ENCODE assay signal across 12 cellular contexts in the genomic region with DNA sequence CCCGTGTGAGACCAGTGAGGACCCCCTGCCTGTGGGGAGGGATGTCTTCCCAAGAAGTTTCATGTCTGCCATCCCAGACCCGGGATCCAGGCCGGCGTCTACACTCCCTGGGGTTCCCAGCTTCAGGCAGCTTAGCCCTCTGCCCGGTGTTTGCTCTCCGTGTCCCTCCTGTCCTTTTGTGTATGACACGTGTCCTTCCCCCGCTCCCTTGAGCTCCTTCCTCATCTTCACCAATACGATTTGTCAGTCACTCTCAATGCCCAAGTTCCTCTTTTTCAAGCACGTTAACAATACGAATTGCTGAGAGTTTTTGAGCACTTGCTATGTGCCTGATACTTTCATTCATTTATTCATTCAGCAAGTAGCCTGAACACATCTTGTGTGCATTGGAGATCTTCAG.
DNase-seq lines count a peak whose midpoint lies in the region; ATAC-seq, FAIRE-seq and TF ChIP-seq lines count a peak whose summit lies in the region.
"Had no signal": no experiment of that assay in that cellular context is flagged by ENCODE, and none has a peak within 500 bp of the region (broad histone marks: within the 10 kb centered on the region; RNA-seq: fewer than 3 reads in every experiment).

No MANE protein-coding gene starts in this region.

- intact Hi-C loops in HepG2 (cut with micrococcal nuclease; ENCODE audit: unreplicated experiment) (no loop called here), testis (cut with DNase I; ENCODE audit: low total_unique reads) (no loop called here)

- TF ChIP-seq POLR2A in HepG2 (IDR thresholded peaks at IDR 0.05; ENCODE audit: insufficient read depth in 1 of 2, low read depth in 2 of 2, low read length in 2 of 2), result no peak
- TF ChIP-seq POLR2A in testis (IDR thresholded peaks at IDR 0.05), result no peak

- 92% methylated on average over 11 of the region's 11 CpGs for WGBS in HepG2 (ENCODE audit: low lambda C conversion rate)
- 89 to 92% methylated on average over 10 to 11 of the region's 11 CpGs for WGBS in testis, 2 donors

- no peak for FAIRE-seq in HepG2 (lab: Jason Lieb, UNC)
- FAIRE-seq: endothelial cell of umbilical vein, small intestine had no signal

- no peak for TF ChIP-seq EP300 in HepG2 (IDR thresholded peaks at IDR 0.05; ENCODE audit: low read depth in 2 of 2, low read length in 2 of 2)
- no peak for TF ChIP-seq EP300 in HepG2 (CRISPR knock-in tag; IDR thresholded peaks at IDR 0.05; ENCODE audit: borderline replicate concordance)

- H3K4me2 ChIP-seq in HepG2 (ENCODE audit: low read depth, low read length), result no peak overlapping the region

- H3K79me2 ChIP-seq in HepG2 (ENCODE audit: insufficient read depth, low read length), result no peaks in the 10 kb centered on the region

- H2AFZ ChIP-seq in HepG2 (ENCODE audit: low read length), result no peak overlapping the region

- DNase-seq in KG1 (lab: John Stamatoyannopoulos, UW), result peak; percentile 50
- peak; percentile 90 for DNase-seq in SKM-1 (lab: John Stamatoyannopoulos, UW; ENCODE audit: unreplicated experiment)
- no peak for DNase-seq in HepG2 (ENCODE audit: low spot score)
- DNase-seq in testis, result no peak
- DNase-seq in activated CD8-positive, alpha-beta memory T cell treated with anti-CD3 and anti-CD28 coated beads, Interleukin-2, amount 50 U/mL, for 48 hours, result no peak
- DNase-seq in middle frontal gyrus (ENCODE audit: extremely low spot score, low spot score), result no peak
- no peak for DNase-seq in NCI-H748 (lab: John Stamatoyannopoulos, UW; ENCODE audit: unreplicated experiment)
- DNase-seq: NCI-H1105, NCI-H510A treated with DMSO at 0.1 percent for 48 hours, small intestine had no signal

- no TSS peak for BruUV-seq in HepG2 (replicated peaks; lab: Mats Ljungman, UMichigan)

- H3K4me3 ChIP-seq in HepG2 (replicated peaks in 1 of 3; ENCODE audit: insufficient read depth in 1 of 3, low read depth in 2 of 3, low read length in 3 of 3) (no peak overlapping the region), testis (no peak overlapping the region)

- peaks cover 95% of the 10 kb centered on the region for H3K4me1 ChIP-seq in HepG2 (ENCODE audit: insufficient read depth, low read length)
- H3K4me1 ChIP-seq in testis, result peaks cover 30% of the 10 kb centered on the region

- peak overlapping the region; percentile 23 for H3K27ac ChIP-seq in HepG2 (ENCODE audit: extremely low read length, insufficient read depth, low read length)
- H3K27ac ChIP-seq in testis, result peak overlapping the region; percentile 20 to 70

- POLR2A ChIA-PET in HepG2 (lab: Yijun Ruan, JAX), result interaction anchor here (0.6 to 1.2 kb wide), 5 partner anchors 10 to 1392 kb away, joined by 3 to 7 read pairs (median 3); no protein-coding TSS in a partner anchor

- H3K9ac ChIP-seq in HepG2 (ENCODE audit: insufficient read depth, low read depth, low read length), result no peak overlapping the region

- in situ Hi-C loops in HepG2 (cut with HindIII; ENCODE audit: extremely low pct_ligation_motif_present, low pct_unique_long_range_greater_than_20kb), result no loop called here

- TF ChIP-seq CTCF in HepG2 (CRISPR knock-in tag; IDR thresholded peaks at IDR 0.05) (no peak), testis (IDR thresholded peaks at IDR 0.05) (no peak)

- no peaks in the 10 kb centered on the region for H4K20me1 ChIP-seq in HepG2 (ENCODE audit: insufficient read depth, low read length)

- ATAC-seq in HepG2 (no peak), GM21619 (IDR thresholded peaks at IDR 0.05; ENCODE audit: unreplicated experiment) (no peak)

- no peaks in the 10 kb centered on the region for H3K27me3 ChIP-seq in HepG2 (ENCODE audit: control insufficient read depth in 1 of 2, insufficient read depth in 2 of 2, low read length in 2 of 2)
- no peaks in the 10 kb centered on the region for H3K27me3 ChIP-seq in testis

- TF ChIP-seq RAD21 in HepG2 (CRISPR knock-in tag; IDR thresholded peaks at IDR 0.05), result no peak

- CTCF ChIA-PET in HepG2 (lab: Yijun Ruan, JAX; ENCODE audit: low intra/inter-chr PET ratio, low total read pairs), result no interaction called here

- H3K36me3 ChIP-seq in HepG2 (replicated peaks in 1 of 2; ENCODE audit: control insufficient read depth in 1 of 2, insufficient read depth in 2 of 2, low read length in 2 of 2), result no peaks in the 10 kb centered on the region
- H3K36me3 ChIP-seq in testis (ENCODE audit: low read depth, missing control alignments), result no peaks in the 10 kb centered on the region

- H3K9me3 ChIP-seq in HepG2 (ENCODE audit: low read length), result no peaks in the 10 kb centered on the region
- H3K9me3 ChIP-seq in testis, result no peaks in the 10 kb centered on the region

TF ChIP-seq in HepG2, 621 proteins besides CTCF, POLR2A, EP300 and RAD21 (continues in another document):
- TF ChIP-seq, protein P1, sequence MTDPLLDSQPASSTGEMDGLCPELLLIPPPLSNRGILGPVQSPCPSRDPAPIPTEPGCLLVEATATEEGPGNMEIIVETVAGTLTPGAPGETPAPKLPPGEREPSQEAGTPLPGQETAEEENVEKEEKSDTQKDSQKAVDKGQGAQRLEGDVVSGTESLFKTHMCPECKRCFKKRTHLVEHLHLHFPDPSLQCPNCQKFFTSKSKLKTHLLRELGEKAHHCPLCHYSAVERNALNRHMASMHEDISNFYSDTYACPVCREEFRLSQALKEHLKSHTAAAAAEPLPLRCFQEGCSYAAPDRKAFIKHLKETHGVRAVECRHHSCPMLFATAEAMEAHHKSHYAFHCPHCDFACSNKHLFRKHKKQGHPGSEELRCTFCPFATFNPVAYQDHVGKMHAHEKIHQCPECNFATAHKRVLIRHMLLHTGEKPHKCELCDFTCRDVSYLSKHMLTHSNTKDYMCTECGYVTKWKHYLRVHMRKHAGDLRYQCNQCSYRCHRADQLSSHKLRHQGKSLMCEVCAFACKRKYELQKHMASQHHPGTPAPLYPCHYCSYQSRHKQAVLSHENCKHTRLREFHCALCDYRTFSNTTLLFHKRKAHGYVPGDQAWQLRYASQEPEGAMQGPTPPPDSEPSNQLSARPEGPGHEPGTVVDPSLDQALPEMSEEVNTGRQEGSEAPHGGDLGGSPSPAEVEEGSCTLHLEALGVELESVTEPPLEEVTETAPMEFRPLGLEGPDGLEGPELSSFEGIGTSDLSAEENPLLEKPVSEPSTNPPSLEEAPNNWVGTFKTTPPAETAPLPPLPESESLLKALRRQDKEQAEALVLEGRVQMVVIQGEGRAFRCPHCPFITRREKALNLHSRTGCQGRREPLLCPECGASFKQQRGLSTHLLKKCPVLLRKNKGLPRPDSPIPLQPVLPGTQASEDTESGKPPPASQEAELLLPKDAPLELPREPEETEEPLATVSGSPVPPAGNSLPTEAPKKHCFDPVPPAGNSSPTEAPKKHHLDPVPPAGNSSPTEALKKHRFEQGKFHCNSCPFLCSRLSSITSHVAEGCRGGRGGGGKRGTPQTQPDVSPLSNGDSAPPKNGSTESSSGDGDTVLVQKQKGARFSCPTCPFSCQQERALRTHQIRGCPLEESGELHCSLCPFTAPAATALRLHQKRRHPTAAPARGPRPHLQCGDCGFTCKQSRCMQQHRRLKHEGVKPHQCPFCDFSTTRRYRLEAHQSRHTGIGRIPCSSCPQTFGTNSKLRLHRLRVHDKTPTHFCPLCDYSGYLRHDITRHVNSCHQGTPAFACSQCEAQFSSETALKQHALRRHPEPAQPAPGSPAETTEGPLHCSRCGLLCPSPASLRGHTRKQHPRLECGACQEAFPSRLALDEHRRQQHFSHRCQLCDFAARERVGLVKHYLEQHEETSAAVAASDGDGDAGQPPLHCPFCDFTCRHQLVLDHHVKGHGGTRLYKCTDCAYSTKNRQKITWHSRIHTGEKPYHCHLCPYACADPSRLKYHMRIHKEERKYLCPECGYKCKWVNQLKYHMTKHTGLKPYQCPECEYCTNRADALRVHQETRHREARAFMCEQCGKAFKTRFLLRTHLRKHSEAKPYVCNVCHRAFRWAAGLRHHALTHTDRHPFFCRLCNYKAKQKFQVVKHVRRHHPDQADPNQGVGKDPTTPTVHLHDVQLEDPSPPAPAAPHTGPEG (CRISPR knock-in tag; IDR thresholded peaks at IDR 0.05), result no peak
- TF ChIP-seq ZNF788 (CRISPR knock-in tag; IDR thresholded peaks at IDR 0.05; ENCODE audit: borderline replicate concordance) (no peak), MAFG (CRISPR knock-in tag; IDR thresholded peaks at IDR 0.05) (no peak), CCAR2 (optimal IDR thresholded peaks at IDR 0.05; ENCODE audit: low read depth, low read length) (no peak), GMEB1 (CRISPR knock-in tag; IDR thresholded peaks at IDR 0.05; ENCODE audit: borderline replicate concordance) (no peak), ZNF230 (CRISPR knock-in tag; IDR thresholded peaks at IDR 0.05) (no peak), TBX2 (CRISPR knock-in tag; IDR thresholded peaks at IDR 0.05; ENCODE audit: borderline replicate concordance) (no peak), ZBTB46 (CRISPR knock-in tag; IDR thresholded peaks at IDR 0.05; ENCODE audit: borderline replicate concordance) (no peak), FOXP1 (IDR thresholded peaks at IDR 0.05) (no peak), FOXP1 (CRISPR knock-in tag; IDR thresholded peaks at IDR 0.05) (no peak), ASH2L (IDR thresholded peaks at IDR 0.05; ENCODE audit: insufficient read length, low read depth, low read length) (no peak)

Comparison
In these comparisons a context has a peak if more than half of its experiments do, and no peak if none do; other contexts are left out.
1. DNase-seq: peak in KG1 (single experiment) and SKM-1 (single experiment); none in HepG2 (single experiment), testis (single experiment), activated CD8-positive, alpha-beta memory T cell treated with anti-CD3 and anti-CD28 coated beads, Interleukin-2, amount 50 U/mL, for 48 hours (single experiment), middle frontal gyrus (single experiment) and NCI-H748 (single experiment).